Comparison of ENCODE assay signal across 25 cellular contexts in the genomic region with DNA sequence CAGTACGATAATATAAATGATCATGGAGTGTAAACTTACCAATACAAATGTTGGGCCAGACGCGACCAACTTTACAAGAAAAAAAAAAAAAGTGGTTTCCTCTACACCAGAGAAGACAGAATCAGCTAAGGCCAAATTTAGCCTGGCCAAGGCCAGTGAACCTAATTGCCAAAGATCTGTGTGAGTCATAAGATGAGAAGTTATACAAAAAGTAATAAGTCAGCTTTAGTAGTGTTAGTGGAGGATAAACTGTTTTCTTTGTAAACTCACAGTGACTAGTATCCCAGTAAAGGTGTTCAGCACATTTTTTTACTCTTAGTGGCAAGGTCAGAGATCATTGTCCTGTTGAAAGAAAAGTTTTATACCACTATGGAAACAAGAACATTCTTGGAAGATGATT.
DNase-seq lines count a peak whose midpoint lies in the region; ATAC-seq and TF ChIP-seq lines count a peak whose summit lies in the region.
"Had no signal": no experiment of that assay in that cellular context is flagged by ENCODE, and none has a peak within 500 bp of the region (broad histone marks: within the 10 kb centered on the region; RNA-seq: fewer than 3 reads in every experiment).

No MANE protein-coding gene starts in this region.

- TF ChIP-seq CTCF in MCF 10A (IDR thresholded peaks at IDR 0.05; ENCODE audit: unreplicated experiment) = no peak
- TF ChIP-seq CTCF in breast epithelium (IDR thresholded peaks at IDR 0.05) = no peak
- no peak for TF ChIP-seq CTCF in adrenal gland (IDR thresholded peaks at IDR 0.05)
- no peak for TF ChIP-seq CTCF in foreskin keratinocyte (conservative IDR thresholded peaks at IDR 0.05)

- no peaks in the 10 kb centered on the region for H3K27me3 ChIP-seq in breast epithelium
- no peaks in the 10 kb centered on the region for H3K27me3 ChIP-seq in adrenal gland
- no peaks in the 10 kb centered on the region for H3K27me3 ChIP-seq in foreskin keratinocyte
- H3K27me3 ChIP-seq in H7 (ENCODE audit: control insufficient read depth, insufficient read depth, low read length) = no peaks in the 10 kb centered on the region
- H3K27me3 ChIP-seq: BLaER1 treated with 17β-estradiol and CSF1 and Interleukin-3, amounts not matched to agents 10 nM and 100 nM; hepatocyte; testis had no signal

- no TSS peak for BruUV-seq in MCF 10A (replicated peaks; lab: Mats Ljungman, UMichigan)

- POLR2A ChIA-PET in MCF 10A (lab: Yijun Ruan, JAX) = no interaction called here

- H3K4me1 ChIP-seq in breast epithelium (no peaks in the 10 kb centered on the region), adrenal gland (replicated peaks in 1 of 2) (no peaks in the 10 kb centered on the region), foreskin keratinocyte (peaks cover 2% of the 10 kb centered on the region)
- H3K4me1 ChIP-seq: prostate gland, testis had no signal

- no peaks in the 10 kb centered on the region for H3K9me3 ChIP-seq in breast epithelium
- H3K9me3 ChIP-seq in adrenal gland (replicated peaks in 1 of 3) = no peaks in the 10 kb centered on the region
- H3K9me3 ChIP-seq: BLaER1 treated with 17β-estradiol and CSF1 and Interleukin-3, amounts not matched to agents 10 nM and 100 nM; prostate gland; testis had no signal

- no peak overlapping the region for H3K4me3 Mint-ChIP-seq in MCF 10A (ENCODE audit: unreplicated experiment)
- H3K4me3 Mint-ChIP-seq: activated B cell treated with CpG ODN at 0.5 μM for 24 hours; activated naive CD8-positive, alpha-beta T cell treated with anti-CD3 and anti-CD28 coated beads for 36 hours; mesothelial cell of epicardium; nephron progenitor cell had no signal

- peaks cover 10% of the 10 kb centered on the region for H3K4me1 Mint-ChIP-seq in MCF 10A (ENCODE audit: insufficient read depth, unreplicated experiment)
- H3K4me1 Mint-ChIP-seq: activated B cell treated with CpG ODN at 0.5 μM for 24 hours; activated naive CD8-positive, alpha-beta T cell treated with anti-CD3 and anti-CD28 coated beads for 36 hours; mesothelial cell of epicardium; nephron progenitor cell had no signal

- H3K36me3 ChIP-seq in breast epithelium (no peaks in the 10 kb centered on the region), adrenal gland (replicated peaks in 1 of 2) (no peaks in the 10 kb centered on the region), H7 (replicated peaks; ENCODE audit: control insufficient read depth, insufficient read depth, low read length) (no peaks in the 10 kb centered on the region)
- H3K36me3 ChIP-seq: BLaER1 treated with 17β-estradiol and CSF1 and Interleukin-3, amounts not matched to agents 10 nM and 100 nM; prostate gland had no signal

- no peak overlapping the region for H3K4me3 ChIP-seq in breast epithelium
- H3K4me3 ChIP-seq in adrenal gland = no peak overlapping the region
- H3K4me3 ChIP-seq in H7 (ENCODE audit: insufficient read depth, low read depth, low read length) = no peak overlapping the region
- H3K4me3 ChIP-seq: BLaER1 treated with 17β-estradiol and CSF1 and Interleukin-3, amounts not matched to agents 10 nM and 100 nM; hepatocyte; prostate gland; testis had no signal

- peak overlapping the region; percentile 77 for H3K27ac Mint-ChIP-seq in MCF 10A (ENCODE audit: low read depth, unreplicated experiment)
- H3K27ac Mint-ChIP-seq: activated B cell treated with CpG ODN at 0.5 μM for 24 hours; activated naive CD8-positive, alpha-beta T cell treated with anti-CD3 and anti-CD28 coated beads for 36 hours; mesothelial cell of epicardium; nephron progenitor cell had no signal

- no peak overlapping the region for H3K27ac ChIP-seq in breast epithelium
- no peak overlapping the region for H3K27ac ChIP-seq in adrenal gland
- H3K27ac ChIP-seq in foreskin keratinocyte = no peak overlapping the region
- H3K27ac ChIP-seq: 22Rv1; BLaER1 treated with 17β-estradiol and CSF1 and Interleukin-3, amounts not matched to agents 10 nM and 100 nM; hepatocyte; prostate gland; testis had no signal

- CTCF ChIA-PET in MCF 10A (lab: Yijun Ruan, JAX) = interaction anchor here (0.6 to 0.9 kb wide), 2 partner anchors 106 to 202 kb away, joined by 3 to 5 read pairs; no protein-coding TSS in a partner anchor

- 52 to 67% (median 57%) methylated on average over 3 of the region's 3 CpGs for WGBS in adrenal gland, 4 donors

- no peaks in the 10 kb centered on the region for H3K27me3 Mint-ChIP-seq in MCF 10A (ENCODE audit: insufficient read depth, unreplicated experiment)
- H3K27me3 Mint-ChIP-seq: activated B cell treated with CpG ODN at 0.5 μM for 24 hours; activated naive CD8-positive, alpha-beta T cell treated with anti-CD3 and anti-CD28 coated beads for 36 hours had no signal

- H3K9me3 Mint-ChIP-seq in MCF 10A (ENCODE audit: unreplicated experiment) = no peaks in the 10 kb centered on the region
- H3K9me3 Mint-ChIP-seq: activated naive CD8-positive, alpha-beta T cell treated with anti-CD3 and anti-CD28 coated beads for 36 hours; nephron progenitor cell had no signal

- ATAC-seq in foreskin keratinocyte = peak; percentile 71
- no peak for ATAC-seq in left colon
- no peak for ATAC-seq in HG02759 (IDR thresholded peaks at IDR 0.05; ENCODE audit: unreplicated experiment)
- ATAC-seq: HCT116, HepG2 had no signal

- intact Hi-C loops in MCF 10A (cut with micrococcal nuclease) = no loop called here
- intact Hi-C loops in breast epithelium (cut with DNase I; ENCODE audit: low total_unique reads) = loop anchor here (2.0 kb wide), 1 partner anchor 50 kb away; no protein-coding TSS in a partner anchor
- intact Hi-C loops in adrenal gland (cut with DNase I) = no loop called here
- intact Hi-C loops in left colon (cut with DNase I, micrococcal nuclease) = no loop called here

- peak; percentile 75 for DNase-seq in MCF 10A (ENCODE audit: unreplicated experiment)
- DNase-seq in breast epithelium (ENCODE audit: low spot score in 2 of 2) = no peak
- DNase-seq in adrenal gland = peak; percentile 38 to 72 (median 48)
- DNase-seq in foreskin keratinocyte = peak; percentile 37 to 76
- no peak for DNase-seq in left colon
- DNase-seq in H7 = no peak
- no peak for DNase-seq in NCI-H748 treated with DMSO at 0.1 percent for 48 hours (lab: John Stamatoyannopoulos, UW)
- DNase-seq: activated B cell treated with CpG ODN at 0.5 μM for 24 hours; activated naive CD8-positive, alpha-beta T cell treated with anti-CD3 and anti-CD28 coated beads for 36 hours; kidney; NCI-H187; NCI-H446; nephron progenitor cell; Right ventricle myocardium superior; stimulated activated CD4-positive, alpha-beta T cell treated with anti-CD3 and anti-CD28 coated beads, Interleukin-12 subunit alpha, Interleukin-12 subunit beta, amount 100 ng/mL, for 4 hours; T-helper 1 cell; testis had no signal

- peaks cover 6% of the 10 kb centered on the region for H3K36me3 Mint-ChIP-seq in MCF 10A (ENCODE audit: insufficient read depth, unreplicated experiment)
- H3K36me3 Mint-ChIP-seq: activated naive CD8-positive, alpha-beta T cell treated with anti-CD3 and anti-CD28 coated beads for 36 hours; mesothelial cell of epicardium had no signal

- no peak for TF ChIP-seq POLR2A in breast epithelium (IDR thresholded peaks at IDR 0.05)
- TF ChIP-seq POLR2A in adrenal gland (IDR thresholded peaks at IDR 0.05) = no peak

Comparison
In these comparisons a context has a peak if more than half of its experiments do, and no peak if none do; other contexts are left out.
1. DNase-seq: peak in MCF 10A (single experiment), adrenal gland (7 of 7) and foreskin keratinocyte (2 of 2); none in breast epithelium (0 of 2), left colon (0 of 2), H7 (single experiment) and NCI-H748 treated with DMSO at 0.1 percent for 48 hours (single experiment).